22 cellular contexts compared by ENCODE assay signal in the genomic region with DNA sequence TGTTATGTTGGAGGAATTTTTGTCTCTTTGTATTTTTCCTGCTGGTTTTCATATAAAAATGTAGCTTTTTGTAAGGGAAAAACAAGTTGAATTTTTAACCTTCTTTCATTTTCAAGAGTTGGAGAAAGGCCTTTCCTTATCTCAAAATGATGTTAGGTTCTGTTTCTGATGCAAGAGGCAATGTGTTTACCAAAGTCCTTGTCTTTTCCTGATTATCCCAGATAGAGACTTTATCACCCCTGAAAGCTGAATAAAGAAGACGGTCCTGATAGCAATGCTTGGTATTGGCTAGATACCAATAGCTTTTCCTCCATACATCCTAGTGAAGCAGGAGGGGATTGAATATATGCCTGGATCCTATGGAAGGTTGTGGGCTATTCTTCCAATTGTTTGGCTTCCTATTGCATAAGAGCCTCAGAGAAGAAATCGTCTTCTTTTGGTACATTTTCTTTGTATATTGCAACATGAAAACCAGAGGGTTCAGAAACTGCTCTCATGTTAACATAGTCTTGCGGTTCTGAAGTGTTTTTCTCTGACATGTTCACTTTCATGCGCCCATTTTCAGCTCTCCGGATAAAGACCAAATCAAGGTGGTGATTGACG. TPM values are rescaled to one million over a fixed set of nuclear protein-coding genes. Genes with fewer than 3 reads are reported as not detected.
DNase-seq lines count a peak whose midpoint lies in the region; TF ChIP-seq lines count a peak whose summit lies in the region.
"Had no signal": no experiment of that assay in that cellular context is flagged by ENCODE, and none has a peak within 500 bp of the region (broad histone marks: within the 10 kb centered on the region; RNA-seq: fewer than 3 reads in every experiment).

No MANE protein-coding gene starts in this region.

- H3K9me3 Mint-ChIP-seq in MCF 10A (ENCODE audit: unreplicated experiment) = no peaks in the 10 kb centered on the region
- H3K9me3 Mint-ChIP-seq: CD4-positive, alpha-beta memory T cell; IgD-negative memory B cell had no signal

- TF ChIP-seq CTCF in MCF 10A (IDR thresholded peaks at IDR 0.05; ENCODE audit: unreplicated experiment) (no peak), breast epithelium (IDR thresholded peaks at IDR 0.05) (no peak), fibroblast of the aortic adventitia (IDR thresholded peaks at IDR 0.05; ENCODE audit: insufficient read depth, low read length) (no peak)

- H3K27ac ChIP-seq in breast epithelium = no peak overlapping the region

- H3K27me3 ChIP-seq in breast epithelium = no peaks in the 10 kb centered on the region
- H3K27me3 ChIP-seq: BE2C had no signal

- H3K9me3 ChIP-seq in breast epithelium = no peaks in the 10 kb centered on the region
- H3K9me3 ChIP-seq: BE2C had no signal

- no peaks in the 10 kb centered on the region for H3K27me3 Mint-ChIP-seq in MCF 10A (ENCODE audit: insufficient read depth, unreplicated experiment)
- H3K27me3 Mint-ChIP-seq: CD4-positive, alpha-beta memory T cell; IgD-negative memory B cell had no signal

- H3K27ac Mint-ChIP-seq in MCF 10A (ENCODE audit: low read depth, unreplicated experiment) = peak overlapping the region; percentile 49
- H3K27ac Mint-ChIP-seq: CD4-positive, alpha-beta memory T cell; IgD-negative memory B cell had no signal

- CTCF ChIA-PET in MCF 10A (lab: Yijun Ruan, JAX) = interaction anchor here (0.6 to 1.3 kb wide), 6 partner anchors 9 to 85 kb away, joined by 3 to 5 read pairs (median 3); no protein-coding TSS in a partner anchor

- DNase-seq in MCF 10A (ENCODE audit: unreplicated experiment) (no peak), breast epithelium (ENCODE audit: low spot score in 2 of 2) (no peak), SIG-M5 (lab: John Stamatoyannopoulos, UW) (peak; percentile 11), fibroblast of the aortic adventitia (ENCODE audit: low read depth) (peak; percentile 24), hypothalamus (lab: John Stamatoyannopoulos, UW) (no peak), HuH-7.5 (ENCODE audit: low spot score) (no peak), iPS-NIHi7 (ENCODE audit: extremely low spot score) (no peak)
- no peak for DNase-seq in activated CD8-positive, alpha-beta memory T cell treated with anti-CD3 and anti-CD28 coated beads, Interleukin-2, amount 50 U/mL, for 48 hours
- DNase-seq: 8988T; BE2C; CD4-positive, alpha-beta memory T cell; DMS79 treated with DMSO at 0.1 percent for 48 hours; GOT3; NCI-H1092; NCI-H2227 treated with DMSO at 0.1 percent for 48 hours; NCI-H524; SHP77 treated with DMSO at 0.1 percent for 48 hours; SW 1271 had no signal

- no TSS peak for BruUV-seq in MCF 10A (replicated peaks; lab: Mats Ljungman, UMichigan)

- peaks cover 16% of the 10 kb centered on the region for H3K4me1 Mint-ChIP-seq in MCF 10A (ENCODE audit: insufficient read depth, unreplicated experiment)
- H3K4me1 Mint-ChIP-seq: CD4-positive, alpha-beta memory T cell had no signal

- no peak overlapping the region for H3K4me3 Mint-ChIP-seq in MCF 10A (ENCODE audit: unreplicated experiment)
- H3K4me3 Mint-ChIP-seq: CD4-positive, alpha-beta memory T cell; IgD-negative memory B cell had no signal

- POLR2A ChIA-PET in MCF 10A (lab: Yijun Ruan, JAX) = interaction anchor here (0.7 to 5.4 kb wide), 6 partner anchors 9 to 236 kb away, joined by 3 to 82 read pairs (median 3); a partner anchor contains a TSS

- H3K36me3 Mint-ChIP-seq in MCF 10A (ENCODE audit: insufficient read depth, unreplicated experiment) = no peaks in the 10 kb centered on the region

- no peaks in the 10 kb centered on the region for H3K4me1 ChIP-seq in breast epithelium
- H3K4me1 ChIP-seq: BE2C had no signal

- H3K36me3 ChIP-seq in breast epithelium = no peaks in the 10 kb centered on the region
- H3K36me3 ChIP-seq: BE2C had no signal

- intact Hi-C loops in MCF 10A (cut with micrococcal nuclease) = loop anchor here (2.0 kb wide), 1 partner anchor 15 kb away; a partner anchor contains a TSS
- intact Hi-C loops in breast epithelium (cut with DNase I; ENCODE audit: low total_unique reads) = no loop called here

- H3K4me3 ChIP-seq in breast epithelium (no peak overlapping the region), fibroblast of the aortic adventitia (ENCODE audit: low read depth, low read length) (no peak overlapping the region)

- no peak for TF ChIP-seq POLR2A in breast epithelium (IDR thresholded peaks at IDR 0.05)

RNA-seq across cellular contexts. Expression of a gene that starts 5.4 kb away (rescaled TPM):
- total RNA-seq in MCF 10A (2022) (not detected in 2 replicates), breast epithelium (under 1 TPM in 2 of 3 donors, not detected in 1; 0.29 to 0.66 TPM), fibroblast of the aortic adventitia (ENCODE audit: low replicate concordance) (not detected in 2 replicates)
- total RNA-seq: G401, OCI-LY7, RPMI7951 had no signal

RNA-seq across cellular contexts. Expression of a gene that starts 15.3 kb away (rescaled TPM):
- total RNA-seq in MCF 10A (2022) (108 and 120 TPM in 2 replicates), breast epithelium (10 to 100 TPM; 52.8 to 72.9 (median 68.2) TPM), fibroblast of the aortic adventitia (ENCODE audit: low replicate concordance) (70.6 and 103 TPM in 2 replicates)

RNA-seq across cellular contexts. Expression of a gene that starts 16.1 kb away (rescaled TPM):
- total RNA-seq in MCF 10A (2022) (341 and 351 TPM in 2 replicates), breast epithelium (100 to 1,000 TPM; 119 to 151 (median 137) TPM), fibroblast of the aortic adventitia (ENCODE audit: low replicate concordance) (203 and 249 TPM in 2 replicates)

RNA-seq across cellular contexts. Expression of a gene that starts 43.7 kb away (rescaled TPM):
- 13.4 and 46.0 TPM in 2 replicates for total RNA-seq in MCF 10A (2022)
- total RNA-seq in breast epithelium = 10 to 100 TPM in 2 of 3 donors, 1 to 10 TPM in 1; 9.4 to 10.5 (median 10.1) TPM
- total RNA-seq in fibroblast of the aortic adventitia (ENCODE audit: low replicate concordance) = 22.1 and 66.2 TPM in 2 replicates

Comparison
In these comparisons a context has a peak if more than half of its experiments do, and no peak if none do; other contexts are left out.
1. DNase-seq: peak in SIG-M5 (single experiment) and fibroblast of the aortic adventitia (single experiment); none in MCF 10A (single experiment), breast epithelium (0 of 2), hypothalamus (0 of 51), HuH-7.5 (single experiment), iPS-NIHi7 (single experiment) and activated CD8-positive, alpha-beta memory T cell treated with anti-CD3 and anti-CD28 coated beads, Interleukin-2, amount 50 U/mL, for 48 hours (single experiment).